ENCODE assay signal across 18 cellular contexts in the genomic region with DNA sequence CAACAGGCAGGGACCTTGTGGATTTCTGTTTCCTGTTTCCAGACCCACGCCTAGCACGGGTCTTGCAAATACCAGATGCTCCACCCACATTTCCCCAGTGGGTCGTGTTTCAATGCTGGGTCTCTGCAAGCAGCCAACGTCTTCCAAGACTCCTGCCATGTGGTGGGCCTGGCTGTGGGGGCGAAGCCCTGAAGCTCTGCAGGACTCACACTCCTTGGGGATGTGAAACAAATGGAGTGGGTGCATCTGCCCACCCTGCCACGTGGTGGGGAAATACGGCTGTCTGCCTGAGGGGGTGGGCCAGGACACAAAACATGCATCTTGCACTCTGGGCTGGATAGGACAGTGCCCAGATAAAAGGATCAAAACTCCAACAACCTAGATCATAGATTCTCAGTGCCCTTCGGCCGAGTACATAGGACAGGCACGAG. TPM values are rescaled to one million over a fixed set of nuclear protein-coding genes. Genes with fewer than 3 reads are reported as not detected.
DNase-seq lines count a peak whose midpoint lies in the region; ATAC-seq and TF ChIP-seq lines count a peak whose summit lies in the region.
"Had no signal": no experiment of that assay in that cellular context is flagged by ENCODE, and none has a peak within 500 bp of the region (broad histone marks: within the 10 kb centered on the region; RNA-seq: fewer than 3 reads in every experiment).

No MANE protein-coding gene starts in this region.

- no peaks in the 10 kb centered on the region for H3K79me1 ChIP-seq in neuronal stem cell (ENCODE audit: low read depth, low read length)

- peak overlapping the region; percentile 96 for H3K27ac Mint-ChIP-seq in Calu3 (ENCODE audit: unreplicated experiment)
- no peak overlapping the region for H3K27ac Mint-ChIP-seq in activated CD4-positive, alpha-beta T cell treated with anti-CD3 and anti-CD28 coated beads, Interleukin-2, amount 10 ng/mL, durations not matched to agents 7 days and 5 days
- H3K27ac Mint-ChIP-seq: activated T-helper 2 cell treated with anti-CD3 and anti-CD28 coated beads, Interferon-gamma antibody, Interleukin-2, Interleukin-4, amounts not matched to agents 10 μg/mL and 5 μg/mL and 100 μg/mL, durations not matched to agents 14 hours and 24 hours and 36 hours; H9; T-helper 17 cell had no signal

- DNase-seq in Calu3 (no peak), PC-3 (no peak), neuronal stem cell (ENCODE audit: low spot score) (no peak), superior temporal gyrus (ENCODE audit: extremely low spot score) (no peak)
- no peak for DNase-seq in activated CD4-positive, alpha-beta T cell treated with anti-CD3 and anti-CD28 coated beads, Interleukin-2, amount 10 ng/mL, durations not matched to agents 7 days and 5 days
- DNase-seq: activated CD4-positive, alpha-beta T cell treated with anti-CD3 and anti-CD28 coated beads, Interleukin-2, amount 50 U/mL, for 1 hour; BE2C; H9; midbrain; NCI-H1436; NCI-H526; psoas muscle; T-helper 17 cell had no signal

- BruUV-seq in Calu3 (replicated peaks; lab: Mats Ljungman, UMichigan) (no TSS peak), PC-3 (replicated peaks; lab: Mats Ljungman, UMichigan) (no TSS peak)

- H3K4me1 ChIP-seq in PC-3 (ENCODE audit: insufficient read depth, low read length) (peaks cover 60% of the 10 kb centered on the region), duodenal mucosa (ENCODE audit: control insufficient read depth in 1 of 2, insufficient read depth in 2 of 2, low read length in 2 of 2) (peaks cover 19 to 42% of the 10 kb centered on the region in 2 donors), neuronal stem cell (ENCODE audit: control insufficient read depth in 2 of 2, insufficient read depth in 1 of 2, low read depth in 1 of 2, low read length in 2 of 2) (peaks cover 4 to 28% of the 10 kb centered on the region in 2 donors)
- H3K4me1 ChIP-seq: BE2C, psoas muscle had no signal

- WGBS in neuronal stem cell (ENCODE audit: extremely low coverage in 2 of 2, insufficient read length in 2 of 2, insufficient replicate concordance in 1 of 2), 2 donors = no CpG with 5 or more reads among the region's 10 CpGs

- H3K9me3 Mint-ChIP-seq in Calu3 (ENCODE audit: low read depth, unreplicated experiment) = no peaks in the 10 kb centered on the region
- no peaks in the 10 kb centered on the region for H3K9me3 Mint-ChIP-seq in activated CD4-positive, alpha-beta T cell treated with anti-CD3 and anti-CD28 coated beads, Interleukin-2, amount 10 ng/mL, durations not matched to agents 7 days and 5 days
- H3K9me3 Mint-ChIP-seq: activated T-helper 2 cell treated with anti-CD3 and anti-CD28 coated beads, Interferon-gamma antibody, Interleukin-2, Interleukin-4, amounts not matched to agents 10 μg/mL and 5 μg/mL and 100 μg/mL, durations not matched to agents 14 hours and 24 hours and 36 hours had no signal

- TF ChIP-seq CTCF in Calu3 (IDR thresholded peaks at IDR 0.05; ENCODE audit: unreplicated experiment) = no peak
- no peak for TF ChIP-seq CTCF in PC-3 (conservative IDR thresholded peaks at IDR 0.05; ENCODE audit: low read depth, low read length)

- H2AFZ ChIP-seq in PC-3 (ENCODE audit: low read length) (no peak overlapping the region), neuronal stem cell (ENCODE audit: low read length) (peak overlapping the region; percentile 43)

- POLR2A ChIA-PET in PC-3 (lab: Charles Lee; ENCODE audit: unreplicated experiment) = no interaction called here
- POLR2A ChIA-PET in activated CD4-positive, alpha-beta T cell treated with anti-CD3 and anti-CD28 coated beads, Interleukin-2, amount 10 ng/mL, durations not matched to agents 7 days and 5 days (lab: Charles Lee) = no interaction called here

- no peak overlapping the region for H3K4me2 ChIP-seq in PC-3 (ENCODE audit: low read length)
- no peak overlapping the region for H3K4me2 ChIP-seq in neuronal stem cell (ENCODE audit: insufficient read depth, low read length, poor library complexity, severe bottlenecking)

- no peaks in the 10 kb centered on the region for H3F3A ChIP-seq in PC-3 (ENCODE audit: low read length, unreplicated experiment)

- H3K36me3 ChIP-seq in PC-3 (ENCODE audit: low read depth, low read length) = no peaks in the 10 kb centered on the region
- H3K36me3 ChIP-seq in duodenal mucosa (ENCODE audit: control insufficient read depth in 1 of 2, insufficient read depth in 2 of 2, low read length in 2 of 2) = peaks cover 3% of the 10 kb centered on the region in 2 donors
- no peaks in the 10 kb centered on the region for H3K36me3 ChIP-seq in neuronal stem cell (replicated peaks in 1 of 2; ENCODE audit: control insufficient read depth in 2 of 2, insufficient read depth in 2 of 2, low read length in 2 of 2)
- H3K36me3 ChIP-seq: BE2C, esophagus muscularis mucosa had no signal

- H3K4me3 Mint-ChIP-seq in Calu3 (ENCODE audit: low read depth, unreplicated experiment) = peak overlapping the region; percentile 41
- no peak overlapping the region for H3K4me3 Mint-ChIP-seq in activated CD4-positive, alpha-beta T cell treated with anti-CD3 and anti-CD28 coated beads, Interleukin-2, amount 10 ng/mL, durations not matched to agents 7 days and 5 days
- H3K4me3 Mint-ChIP-seq: H9, T-helper 17 cell had no signal

- H3K27ac ChIP-seq in PC-3 (ENCODE audit: low read length) (peak overlapping the region; percentile 90), duodenal mucosa (ENCODE audit: low read depth, low read length) (peak overlapping the region; percentile 70), neuronal stem cell (replicated peaks; ENCODE audit: low read length) (no peak overlapping the region)
- H3K27ac ChIP-seq: esophagus muscularis mucosa, psoas muscle had no signal

- H3K36me3 Mint-ChIP-seq in Calu3 (ENCODE audit: insufficient read depth, unreplicated experiment) = peaks cover 67% of the 10 kb centered on the region
- no peaks in the 10 kb centered on the region for H3K36me3 Mint-ChIP-seq in activated CD4-positive, alpha-beta T cell treated with anti-CD3 and anti-CD28 coated beads, Interleukin-2, amount 10 ng/mL, durations not matched to agents 7 days and 5 days (ENCODE audit: low read depth)

- peaks cover 74% of the 10 kb centered on the region for H3K4me1 Mint-ChIP-seq in Calu3 (ENCODE audit: low read depth, unreplicated experiment)
- H3K4me1 Mint-ChIP-seq in activated CD4-positive, alpha-beta T cell treated with anti-CD3 and anti-CD28 coated beads, Interleukin-2, amount 10 ng/mL, durations not matched to agents 7 days and 5 days = no peaks in the 10 kb centered on the region

- no peak overlapping the region for H3K4ac ChIP-seq in neuronal stem cell (ENCODE audit: low read length)

- no peak overlapping the region for H2BK15ac ChIP-seq in neuronal stem cell (ENCODE audit: low read length)

- H2BK12ac ChIP-seq in neuronal stem cell (ENCODE audit: low read length) = no peak overlapping the region

- H3K18ac ChIP-seq in neuronal stem cell (ENCODE audit: low read length) = peak overlapping the region; percentile 46

- H3K23ac ChIP-seq in neuronal stem cell (ENCODE audit: low read depth, low read length, poor library complexity) = no peak overlapping the region

- H3K14ac ChIP-seq in neuronal stem cell (ENCODE audit: low read length) = no peak overlapping the region

- peak overlapping the region; percentile 78 for H3K9ac ChIP-seq in PC-3 (ENCODE audit: low read length)
- peak overlapping the region in 1 of 2 donors; percentile 39 for H3K9ac ChIP-seq in duodenal mucosa (ENCODE audit: low read depth in 1 of 2, low read length in 2 of 2)
- H3K9ac ChIP-seq in neuronal stem cell (ENCODE audit: low read depth, low read length, poor library complexity) = no peak overlapping the region

- no peak for ATAC-seq in PC-3
- ATAC-seq in HG03097 (IDR thresholded peaks at IDR 0.05; ENCODE audit: low FRiP score, unreplicated experiment) = no peak
- no peak for ATAC-seq in GM18519 (IDR thresholded peaks at IDR 0.05; ENCODE audit: low FRiP score, unreplicated experiment)
- ATAC-seq: psoas muscle, T-helper 17 cell had no signal

- no peaks in the 10 kb centered on the region for H3K27me3 ChIP-seq in PC-3 (ENCODE audit: low read length)
- no peaks in the 10 kb centered on the region for H3K27me3 ChIP-seq in duodenal mucosa (ENCODE audit: control insufficient read depth in 1 of 2, insufficient read depth in 2 of 2, low read length in 2 of 2)
- H3K27me3 ChIP-seq in neuronal stem cell (ENCODE audit: control insufficient read depth in 3 of 3, insufficient read depth in 3 of 3, low read depth in 1 of 3, low read length in 3 of 3) = peaks cover 0 to 26% (median 0%) of the 10 kb centered on the region in 3 experiments
- H3K27me3 ChIP-seq: BE2C had no signal

- intact Hi-C loops in Calu3 (cut with micrococcal nuclease; ENCODE audit: unreplicated experiment) (no loop called here), PC-3 (cut with micrococcal nuclease) (loop anchor here (5.0 kb wide), 1 partner anchor 35 kb away; no protein-coding TSS in a partner anchor)

- H3K4me3 ChIP-seq in PC-3 (ENCODE audit: low read length) (no peak overlapping the region), duodenal mucosa (ENCODE audit: low read depth in 1 of 2, low read length in 2 of 2) (no peak overlapping the region), neuronal stem cell (ENCODE audit: low read length in 2 of 2) (no peak overlapping the region)
- H3K4me3 ChIP-seq: esophagus muscularis mucosa, psoas muscle had no signal

- no peaks in the 10 kb centered on the region for H3K9me3 ChIP-seq in PC-3 (ENCODE audit: low read length)
- H3K9me3 ChIP-seq in duodenal mucosa (ENCODE audit: control insufficient read depth in 1 of 2, low read length in 2 of 2) = no peaks in the 10 kb centered on the region
- no peaks in the 10 kb centered on the region for H3K9me3 ChIP-seq in neuronal stem cell (replicated peaks in 1 of 2; ENCODE audit: control insufficient read depth in 2 of 2, insufficient read depth in 1 of 2, low read depth in 1 of 2, low read length in 2 of 2)
- H3K9me3 ChIP-seq: BE2C, esophagus muscularis mucosa, psoas muscle had no signal

- CTCF ChIA-PET in Calu3 (lab: Charles Lee) (interaction anchor here (0.7 to 2.2 kb wide), 3 partner anchors 15 to 42 kb away, joined by 3 to 9 read pairs (median 3); a partner anchor contains a TSS), PC-3 (lab: Charles Lee) (no interaction called here)
- CTCF ChIA-PET in activated CD4-positive, alpha-beta T cell treated with anti-CD3 and anti-CD28 coated beads, Interleukin-2, amount 10 ng/mL, durations not matched to agents 7 days and 5 days (lab: Charles Lee) = interaction anchor here (1.4 to 1.7 kb wide), 2 partner anchors 10 to 17 kb away, joined by 4 to 5 read pairs; no protein-coding TSS in a partner anchor

- H4K91ac ChIP-seq in neuronal stem cell (ENCODE audit: low read depth, low read length, poor library complexity) = no peak overlapping the region

- H2BK5ac ChIP-seq in neuronal stem cell (ENCODE audit: low read length) = no peak overlapping the region

- no peak overlapping the region for H2AK5ac ChIP-seq in neuronal stem cell (ENCODE audit: low read depth, low read length)

- H3K79me2 ChIP-seq in PC-3 (ENCODE audit: low read length) = no peaks in the 10 kb centered on the region

- no peak overlapping the region for H4K8ac ChIP-seq in neuronal stem cell (ENCODE audit: low read depth, low read length)

- no peak overlapping the region for H2BK120ac ChIP-seq in neuronal stem cell (ENCODE audit: low read depth, low read length)

- no peaks in the 10 kb centered on the region for H3K9me2 ChIP-seq in PC-3 (replicated peaks; ENCODE audit: low read length)

- no peaks in the 10 kb centered on the region for H4K20me1 ChIP-seq in PC-3 (ENCODE audit: low read length)

- H3K27me3 Mint-ChIP-seq in Calu3 (ENCODE audit: unreplicated experiment) = no peaks in the 10 kb centered on the region
- H3K27me3 Mint-ChIP-seq in activated CD4-positive, alpha-beta T cell treated with anti-CD3 and anti-CD28 coated beads, Interleukin-2, amount 10 ng/mL, durations not matched to agents 7 days and 5 days = no peaks in the 10 kb centered on the region

RNA-seq across cellular contexts. Expression of a gene that starts 32.6 kb away (rescaled TPM):
- total RNA-seq in Calu3 (2022) (74.2 and 122 TPM in 2 replicates), PC-3 (2014; rRNA removed) (3.9 and 6.2 TPM in 2 replicates)
- 0.06 TPM for polyA plus RNA-seq in neuronal stem cell (2013, experiment 1 of 2)
- 0.07 TPM for polyA plus RNA-seq in neuronal stem cell (2013, experiment 2 of 2)
- under 1 TPM in 1 of 2 experiments, not detected in 1; 0.21 TPM for total RNA-seq in activated CD4-positive, alpha-beta T cell treated with anti-CD3 and anti-CD28 coated beads, Interleukin-2, amount 10 ng/mL, durations not matched to agents 7 days and 5 days
- total RNA-seq: activated T-helper 2 cell treated with anti-CD3 and anti-CD28 coated beads, Interferon-gamma antibody, Interleukin-2, Interleukin-4, amounts not matched to agents 10 μg/mL and 5 μg/mL and 100 μg/mL, durations not matched to agents 14 hours and 24 hours and 36 hours; psoas muscle had no signal

RNA-seq across cellular contexts. Expression of a gene that starts 41.4 kb away (rescaled TPM):
- total RNA-seq in Calu3 (2022) = 38.8 and 46.1 TPM in 2 replicates
- 29.6 and 30.9 TPM in 2 replicates for total RNA-seq in PC-3 (2014; rRNA removed)
- 0.10 TPM for polyA plus RNA-seq in neuronal stem cell (2013, experiment 1 of 2)
- polyA plus RNA-seq in neuronal stem cell (2013, experiment 2 of 2) = 0.01 TPM
- total RNA-seq in activated CD4-positive, alpha-beta T cell treated with anti-CD3 and anti-CD28 coated beads, Interleukin-2, amount 10 ng/mL, durations not matched to agents 7 days and 5 days = 10 to 100 TPM; 36.7 to 42.0 TPM

Comparison
In these comparisons a context has a peak if more than half of its experiments do, and no peak if none do; other contexts are left out.
1. RNA of a gene that starts 32.6 kb away (total RNA-seq): 74.2 to 122 TPM in Calu3; 3.9 to 6.2 TPM in PC-3 and 0.21 TPM in activated CD4-positive, alpha-beta T cell treated with anti-CD3 and anti-CD28 coated beads, Interleukin-2, amount 10 ng/mL, durations not matched to agents 7 days and 5 days; every median in the first group is over 10 times any median in the second.